Comparison of ENCODE assay signal across 29 cellular contexts in genomic region chr4:172141025-172141424, GRCh38.
"Had no signal": no experiment of that assay in that cellular context is flagged by ENCODE, and none has a peak within 500 bp of the region (broad histone marks: within the 10 kb centered on the region; RNA-seq: fewer than 3 reads in every experiment).

No MANE protein-coding gene starts in this region.

- H3K4me3 Mint-ChIP-seq: activated CD4-positive, alpha-beta T cell treated with anti-CD3 and anti-CD28 coated beads, Interleukin-2, amount 10 ng/mL, durations not matched to agents 24 days and 14 days; activated CD8-positive, alpha-beta T cell treated with anti-CD3 and anti-CD28 coated beads for 36 hours; activated naive CD4-positive, alpha-beta T cell treated with anti-CD3 and anti-CD28 coated beads, Interleukin-2, amount 50 U/mL, for 24 hours; activated naive CD8-positive, alpha-beta T cell treated with anti-CD3 and anti-CD28 coated beads, Interleukin-2, amount 10 ng/mL, durations not matched to agents 7 days and 5 days; activated T-cell treated with anti-CD3 and anti-CD28 coated beads, Interleukin-2, amount 50 U/mL, for 24 hours had no signal

- DNase-seq: activated CD4-positive, alpha-beta T cell treated with anti-CD3 and anti-CD28 coated beads, Interleukin-2, amount 10 ng/mL, durations not matched to agents 24 days and 14 days; activated CD4-positive, alpha-beta T cell treated with anti-CD3 and anti-CD28 coated beads, Interleukin-2, amount 50 U/mL, for 4 hours; activated CD8-positive, alpha-beta T cell treated with anti-CD3 and anti-CD28 coated beads for 36 hours; activated gamma-delta T cell; activated naive CD4-positive, alpha-beta T cell treated with Interleukin-2 at 50 U/mL for 16 hours; activated naive CD8-positive, alpha-beta T cell treated with anti-CD3 and anti-CD28 coated beads, Interleukin-2, amount 10 ng/mL, durations not matched to agents 7 days and 5 days; activated T-cell treated with anti-CD3 and anti-CD28 coated beads, Interleukin-2, amount 50 U/mL, for 24 hours; amygdala; body of pancreas; KG1; MM.1S; MV-4-11; NCI-H1092; NCI-H1694; NCI-H1930; NCI-H2171; NCI-H510A; NCI-H526; NCI-H82; NK-92 treated with Interleukin-12 subunit alpha and Interleukin-12 subunit beta, amount 100 ng/mL, for 24 hours; PC-3; Peyer's patch; RPMI8226; SHP77 treated with DMSO at 0.1 percent for 48 hours; SW 1271; T1000 had no signal

- H3K9me3 ChIP-seq: body of pancreas, breast epithelium, Peyer's patch had no signal

- H3K27ac ChIP-seq: body of pancreas, breast epithelium, Peyer's patch had no signal

- ATAC-seq: activated CD8-positive, alpha-beta T cell treated with anti-CD3 and anti-CD28 coated beads for 36 hours; body of pancreas; PC-3 had no signal

- H3K4me3 ChIP-seq: body of pancreas, breast epithelium, Peyer's patch had no signal

- H3K36me3 ChIP-seq: breast epithelium, Peyer's patch had no signal

- H3K27me3 Mint-ChIP-seq: activated CD4-positive, alpha-beta T cell treated with anti-CD3 and anti-CD28 coated beads, Interleukin-2, amount 10 ng/mL, durations not matched to agents 24 days and 14 days; activated CD8-positive, alpha-beta T cell treated with anti-CD3 and anti-CD28 coated beads for 36 hours; activated naive CD4-positive, alpha-beta T cell treated with anti-CD3 and anti-CD28 coated beads, Interleukin-2, amount 50 U/mL, for 24 hours; activated naive CD8-positive, alpha-beta T cell treated with anti-CD3 and anti-CD28 coated beads, Interleukin-2, amount 10 ng/mL, durations not matched to agents 7 days and 5 days; activated T-cell treated with anti-CD3 and anti-CD28 coated beads, Interleukin-2, amount 50 U/mL, for 24 hours had no signal

- H3K9me3 Mint-ChIP-seq: activated CD4-positive, alpha-beta T cell treated with anti-CD3 and anti-CD28 coated beads, Interleukin-2, amount 10 ng/mL, durations not matched to agents 24 days and 14 days; activated CD8-positive, alpha-beta T cell treated with anti-CD3 and anti-CD28 coated beads for 36 hours; activated naive CD4-positive, alpha-beta T cell treated with anti-CD3 and anti-CD28 coated beads, Interleukin-2, amount 50 U/mL, for 24 hours; activated naive CD8-positive, alpha-beta T cell treated with anti-CD3 and anti-CD28 coated beads, Interleukin-2, amount 10 ng/mL, durations not matched to agents 7 days and 5 days; activated T-cell treated with anti-CD3 and anti-CD28 coated beads, Interleukin-2, amount 50 U/mL, for 24 hours; activated T-helper 2 cell treated with anti-CD3 and anti-CD28 coated beads, Interferon-gamma antibody, Interleukin-2, Interleukin-4, amounts not matched to agents 10 μg/mL and 5 μg/mL and 100 μg/mL, durations not matched to agents 14 hours and 24 hours and 36 hours had no signal

- H3K36me3 Mint-ChIP-seq: activated naive CD4-positive, alpha-beta T cell treated with anti-CD3 and anti-CD28 coated beads, Interleukin-2, amount 50 U/mL, for 24 hours; activated naive CD8-positive, alpha-beta T cell treated with anti-CD3 and anti-CD28 coated beads, Interleukin-2, amount 10 ng/mL, durations not matched to agents 7 days and 5 days had no signal

- H3K4me1 ChIP-seq: body of pancreas, breast epithelium, Peyer's patch had no signal

- H3K4me1 Mint-ChIP-seq: activated CD4-positive, alpha-beta T cell treated with anti-CD3 and anti-CD28 coated beads, Interleukin-2, amount 10 ng/mL, durations not matched to agents 24 days and 14 days; activated naive CD4-positive, alpha-beta T cell treated with anti-CD3 and anti-CD28 coated beads, Interleukin-2, amount 50 U/mL, for 24 hours; activated naive CD8-positive, alpha-beta T cell treated with anti-CD3 and anti-CD28 coated beads, Interleukin-2, amount 10 ng/mL, durations not matched to agents 7 days and 5 days had no signal

- H3K27me3 ChIP-seq: body of pancreas, breast epithelium, Peyer's patch had no signal

- H3K27ac Mint-ChIP-seq: activated CD4-positive, alpha-beta T cell treated with anti-CD3 and anti-CD28 coated beads, Interleukin-2, amount 10 ng/mL, durations not matched to agents 24 days and 14 days; activated CD8-positive, alpha-beta T cell treated with anti-CD3 and anti-CD28 coated beads for 36 hours; activated naive CD4-positive, alpha-beta T cell treated with anti-CD3 and anti-CD28 coated beads, Interleukin-2, amount 50 U/mL, for 24 hours; activated naive CD8-positive, alpha-beta T cell treated with anti-CD3 and anti-CD28 coated beads, Interleukin-2, amount 10 ng/mL, durations not matched to agents 7 days and 5 days; activated T-cell treated with anti-CD3 and anti-CD28 coated beads, Interleukin-2, amount 50 U/mL, for 24 hours; activated T-helper 2 cell treated with anti-CD3 and anti-CD28 coated beads, Interferon-gamma antibody, Interleukin-2, Interleukin-4, amounts not matched to agents 10 μg/mL and 5 μg/mL and 100 μg/mL, durations not matched to agents 14 hours and 24 hours and 36 hours had no signal
